ENCODE assay signal across 24 cellular contexts in genomic region chr9:107472581-107473335, GRCh38. TPM values are rescaled to one million over a fixed set of nuclear protein-coding genes. Genes with fewer than 3 reads are reported as not detected.
DNase-seq lines count a peak whose midpoint lies in the region; ATAC-seq and TF ChIP-seq lines count a peak whose summit lies in the region.
"Had no signal": no experiment of that assay in that cellular context is flagged by ENCODE, and none has a peak within 500 bp of the region (broad histone marks: within the 10 kb centered on the region; RNA-seq: fewer than 3 reads in every experiment).

No MANE protein-coding gene starts in this region.

- in situ Hi-C loops in Caki2 (cut with HindIII; ENCODE audit: low pct_unique_long_range_greater_than_20kb, low sequenced_read_pairs): no loop called here

- TF ChIP-seq CTCF in VCaP (conservative IDR thresholded peaks at IDR 0.05): no peak

- H3K27ac ChIP-seq in VCaP: peak overlapping the region; percentile 59
- H3K27ac ChIP-seq: HL-60, pancreas, right lobe of liver had no signal

- ATAC-seq in GM19397 (IDR thresholded peaks at IDR 0.05; ENCODE audit: unreplicated experiment): no peak
- ATAC-seq: activated T-cell treated with anti-CD3 and anti-CD28 coated beads, Interleukin-2, amount 50 U/mL, for 72 hours; HepG2; mucosa of descending colon; pancreas; right lobe of liver; Right ventricle myocardium inferior had no signal

- peak; percentile 15 for DNase-seq in Caki2 (ENCODE audit: low read depth)
- DNase-seq in NCI-H1436 (lab: John Stamatoyannopoulos, UW): peak; percentile 42
- DNase-seq in NCI-H345 treated with DMSO at 0.1 percent for 48 hours (lab: John Stamatoyannopoulos, UW; ENCODE audit: unreplicated experiment): peak; percentile 85
- DNase-seq in SKM-1 (lab: John Stamatoyannopoulos, UW; ENCODE audit: unreplicated experiment): no peak
- no peak for DNase-seq in ecto neural progenitor cell (ENCODE audit: low spot score)
- DNase-seq in activated T-cell treated with anti-CD3 and anti-CD28 coated beads, Interleukin-2, amount 50 U/mL, for 1 hour: no peak
- DNase-seq: activated CD4-positive, alpha-beta T cell treated with anti-CD3 and anti-CD28 coated beads, Interleukin-2, amount 10 ng/mL, durations not matched to agents 24 days and 14 days; activated naive CD4-positive, alpha-beta T cell; activated T-cell treated with anti-CD3 and anti-CD28 coated beads, Interleukin-2, amount 50 U/mL, for 72 hours; AML-193; CD4-positive, alpha-beta memory T cell; Kasumi-1; mucosa of descending colon; NCI-H2107; NCI-H510A treated with DMSO at 0.1 percent for 48 hours; nephron progenitor cell; pancreas; right lobe of liver; stimulated activated CD4-positive, alpha-beta T cell treated with anti-CD3 and anti-CD28 coated beads, Interleukin-2, amount 100 ng/mL, for 48 hours had no signal

RNA-seq across cellular contexts. Expression of gene KLF4, which starts 16.8 kb away (rescaled TPM):
- 3.5 and 8.0 TPM in 2 replicates for total RNA-seq in Caki2 (2014; rRNA removed; shearing (Covaris generic); ENCODE audit: low replicate concordance)

Comparison
In these comparisons a context has a peak if more than half of its experiments do, and no peak if none do; other contexts are left out.
1. DNase-seq: peak in Caki2 (single experiment), NCI-H1436 (single experiment) and NCI-H345 treated with DMSO at 0.1 percent for 48 hours (single experiment); none in SKM-1 (single experiment), ecto neural progenitor cell (single experiment) and activated T-cell treated with anti-CD3 and anti-CD28 coated beads, Interleukin-2, amount 50 U/mL, for 1 hour (single experiment).